ENCODE assay signal across 16 cellular contexts in the genomic region with DNA sequence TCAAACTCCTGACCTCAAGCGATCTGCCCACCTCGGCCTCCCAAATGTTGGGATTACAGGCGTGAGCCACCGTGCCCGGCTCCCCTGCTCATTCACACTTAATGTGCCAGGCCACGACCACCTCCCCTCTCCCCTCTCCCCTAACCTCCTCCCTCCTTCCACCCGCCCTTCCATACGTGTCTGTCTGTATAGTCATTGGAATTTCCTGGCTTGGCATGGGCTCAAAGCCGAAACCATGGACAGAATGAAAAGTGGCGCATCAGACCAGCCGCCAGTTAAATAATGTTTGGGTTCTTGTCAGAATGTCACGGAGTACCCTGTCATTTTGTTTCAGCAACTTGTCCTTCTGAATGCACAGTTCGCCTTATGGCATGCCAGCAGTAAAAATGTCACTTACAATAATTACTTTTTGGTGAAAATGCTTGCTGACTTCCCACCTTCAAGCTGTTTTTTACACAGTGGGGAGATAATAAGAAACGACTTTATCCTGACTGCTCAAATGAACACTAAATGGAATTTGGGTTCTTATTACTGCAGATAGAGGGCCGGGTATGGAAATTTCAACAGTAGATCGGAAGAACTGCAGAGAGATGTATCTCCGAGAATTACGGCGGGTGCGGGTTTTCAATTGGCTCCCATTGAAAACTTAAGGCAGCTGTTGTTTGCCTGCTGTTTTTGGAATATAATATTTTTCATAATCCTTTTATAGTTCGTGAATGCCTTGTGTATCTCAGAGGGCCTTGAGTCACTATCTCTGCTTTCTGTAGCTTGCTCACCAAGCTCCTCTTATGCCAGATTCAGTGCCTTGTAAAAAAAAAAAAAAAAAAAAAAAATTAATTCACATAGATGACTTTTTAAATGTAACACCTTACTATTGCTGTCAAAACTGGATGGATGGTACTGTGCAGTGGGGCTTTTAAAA.
DNase-seq lines count a peak whose midpoint lies in the region; ATAC-seq and TF ChIP-seq lines count a peak whose summit lies in the region.
"Had no signal": no experiment of that assay in that cellular context is flagged by ENCODE, and none has a peak within 500 bp of the region (broad histone marks: within the 10 kb centered on the region; RNA-seq: fewer than 3 reads in every experiment).

No MANE protein-coding gene starts in this region.

- no peaks in the 10 kb centered on the region for H3K9me3 Mint-ChIP-seq in activated CD4-positive, alpha-beta T cell treated with anti-CD3 and anti-CD28 coated beads, Interleukin-2, amount 10 ng/mL, durations not matched to agents 7 days and 5 days
- H3K9me3 Mint-ChIP-seq: stimulated activated naive CD8-positive, alpha-beta T cell treated with anti-CD3 and anti-CD28 coated beads, Interleukin-15, Interleukin-2, amounts not matched to agents 100 ng/mL and 50 ng/mL, for 24 hours had no signal

- H3K36me3 ChIP-seq in tibial artery = peaks cover 0 to under 1% (median 0%) of the 10 kb centered on the region in 3 donors

- H3K9me3 ChIP-seq in AG04450 (ENCODE audit: control insufficient read depth, insufficient read depth, low read length) (no peaks in the 10 kb centered on the region), tibial artery (no peaks in the 10 kb centered on the region)

- H3K4me1 ChIP-seq in tibial artery = no peaks in the 10 kb centered on the region

- H3K4me3 ChIP-seq in AG04450 (ENCODE audit: low read depth, low read length) = peak overlapping the region; percentile 37
- no peak overlapping the region for H3K4me3 ChIP-seq in cardiac fibroblast (replicated peaks in 1 of 2; ENCODE audit: low read depth in 2 of 2, low read length in 2 of 2)
- H3K4me3 ChIP-seq in tibial artery = no peak overlapping the region

- H3K27me3 ChIP-seq in AG04450 (ENCODE audit: control insufficient read depth, insufficient read depth, low read length) (no peaks in the 10 kb centered on the region), tibial artery (no peaks in the 10 kb centered on the region)

- no peak for ATAC-seq in HG02642 (IDR thresholded peaks at IDR 0.05; ENCODE audit: poor library complexity, unreplicated experiment)
- ATAC-seq in HG02840 (IDR thresholded peaks at IDR 0.05; ENCODE audit: low FRiP score, unreplicated experiment) = no peak

- peak; percentile 26 for DNase-seq in AG04450 (ENCODE audit: low read depth, low spot score)
- peak; percentile 50 for DNase-seq in NCI-H2227 (lab: John Stamatoyannopoulos, UW; ENCODE audit: unreplicated experiment)
- DNase-seq in cardiac fibroblast (ENCODE audit: low read depth in 2 of 2) = peak; percentile 69 to 76
- DNase-seq in lung microvascular endothelial cell (ENCODE audit: low read depth in 2 of 2) = peak; percentile 67 to 81
- no peak for DNase-seq in tibial artery
- no peak for DNase-seq in activated CD4-positive, alpha-beta T cell treated with anti-CD3 and anti-CD28 coated beads, Interleukin-2, amount 10 ng/mL, durations not matched to agents 7 days and 5 days
- DNase-seq: activated CD4-positive, alpha-beta T cell treated with anti-CD3 and anti-CD28 coated beads for 4 hours; activated T-cell treated with anti-CD3 and anti-CD28 coated beads, Interleukin-2, amount 50 U/mL, for 48 hours; COR-L47; NCI-H2029; Right ventricle myocardium superior; small intestine had no signal

- H3K36me3 Mint-ChIP-seq in activated CD4-positive, alpha-beta T cell treated with anti-CD3 and anti-CD28 coated beads, Interleukin-2, amount 10 ng/mL, durations not matched to agents 7 days and 5 days (ENCODE audit: low read depth) = no peaks in the 10 kb centered on the region

- CTCF ChIA-PET in AG04450 (lab: Charles Lee) = interaction anchor here (0.6 to 2.0 kb wide), 5 partner anchors 9 to 683 kb away, joined by 3 to 11 read pairs (median 4); no protein-coding TSS in a partner anchor
- CTCF ChIA-PET in activated CD4-positive, alpha-beta T cell treated with anti-CD3 and anti-CD28 coated beads, Interleukin-2, amount 10 ng/mL, durations not matched to agents 7 days and 5 days (lab: Charles Lee) = interaction anchor here (0.7 kb wide), 2 partner anchors 49 to 565 kb away, joined by 3 read pairs; no protein-coding TSS in a partner anchor

- intact Hi-C loops in tibial artery (cut with DNase I; ENCODE audit: low total_unique reads) = no loop called here

- H3K27ac ChIP-seq in AG04450 (ENCODE audit: low read depth, low read length) (peak overlapping the region; percentile 75), tibial artery (no peak overlapping the region)
- H3K27ac ChIP-seq: HL-60 had no signal

- H3K4me3 Mint-ChIP-seq in activated CD4-positive, alpha-beta T cell treated with anti-CD3 and anti-CD28 coated beads, Interleukin-2, amount 10 ng/mL, durations not matched to agents 7 days and 5 days = no peak overlapping the region
- H3K4me3 Mint-ChIP-seq: stimulated activated naive CD8-positive, alpha-beta T cell treated with anti-CD3 and anti-CD28 coated beads, Interleukin-15, Interleukin-2, amounts not matched to agents 100 ng/mL and 50 ng/mL, for 24 hours had no signal

- H3K27me3 Mint-ChIP-seq in activated CD4-positive, alpha-beta T cell treated with anti-CD3 and anti-CD28 coated beads, Interleukin-2, amount 10 ng/mL, durations not matched to agents 7 days and 5 days = no peaks in the 10 kb centered on the region
- H3K27me3 Mint-ChIP-seq: stimulated activated naive CD8-positive, alpha-beta T cell treated with anti-CD3 and anti-CD28 coated beads, Interleukin-15, Interleukin-2, amounts not matched to agents 100 ng/mL and 50 ng/mL, for 24 hours had no signal

- peaks cover 5% of the 10 kb centered on the region for H3K4me1 Mint-ChIP-seq in activated CD4-positive, alpha-beta T cell treated with anti-CD3 and anti-CD28 coated beads, Interleukin-2, amount 10 ng/mL, durations not matched to agents 7 days and 5 days

- POLR2A ChIA-PET in AG04450 (lab: Yijun Ruan, JAX) = no interaction called here
- POLR2A ChIA-PET in activated CD4-positive, alpha-beta T cell treated with anti-CD3 and anti-CD28 coated beads, Interleukin-2, amount 10 ng/mL, durations not matched to agents 7 days and 5 days (lab: Charles Lee) = no interaction called here

- TF ChIP-seq CTCF in AG04450 (IDR thresholded peaks at IDR 0.05; ENCODE audit: low read depth, low read length) = no peak
- TF ChIP-seq CTCF in cardiac fibroblast (IDR thresholded peaks at IDR 0.05; ENCODE audit: low read depth, low read length) = no peak
- no peak for TF ChIP-seq CTCF in tibial artery (IDR thresholded peaks at IDR 0.05)

- H3K27ac Mint-ChIP-seq in activated CD4-positive, alpha-beta T cell treated with anti-CD3 and anti-CD28 coated beads, Interleukin-2, amount 10 ng/mL, durations not matched to agents 7 days and 5 days = no peak overlapping the region
- H3K27ac Mint-ChIP-seq: stimulated activated naive CD8-positive, alpha-beta T cell treated with anti-CD3 and anti-CD28 coated beads, Interleukin-15, Interleukin-2, amounts not matched to agents 100 ng/mL and 50 ng/mL, for 24 hours had no signal

Comparison
In these comparisons a context has a peak if more than half of its experiments do, and no peak if none do; other contexts are left out.
1. DNase-seq: peak in AG04450 (single experiment), NCI-H2227 (single experiment), cardiac fibroblast (2 of 2) and lung microvascular endothelial cell (2 of 2); none in tibial artery (0 of 2) and activated CD4-positive, alpha-beta T cell treated with anti-CD3 and anti-CD28 coated beads, Interleukin-2, amount 10 ng/mL, durations not matched to agents 7 days and 5 days (single experiment).